ENCODE assay signal across 20 cellular contexts in the genomic region with DNA sequence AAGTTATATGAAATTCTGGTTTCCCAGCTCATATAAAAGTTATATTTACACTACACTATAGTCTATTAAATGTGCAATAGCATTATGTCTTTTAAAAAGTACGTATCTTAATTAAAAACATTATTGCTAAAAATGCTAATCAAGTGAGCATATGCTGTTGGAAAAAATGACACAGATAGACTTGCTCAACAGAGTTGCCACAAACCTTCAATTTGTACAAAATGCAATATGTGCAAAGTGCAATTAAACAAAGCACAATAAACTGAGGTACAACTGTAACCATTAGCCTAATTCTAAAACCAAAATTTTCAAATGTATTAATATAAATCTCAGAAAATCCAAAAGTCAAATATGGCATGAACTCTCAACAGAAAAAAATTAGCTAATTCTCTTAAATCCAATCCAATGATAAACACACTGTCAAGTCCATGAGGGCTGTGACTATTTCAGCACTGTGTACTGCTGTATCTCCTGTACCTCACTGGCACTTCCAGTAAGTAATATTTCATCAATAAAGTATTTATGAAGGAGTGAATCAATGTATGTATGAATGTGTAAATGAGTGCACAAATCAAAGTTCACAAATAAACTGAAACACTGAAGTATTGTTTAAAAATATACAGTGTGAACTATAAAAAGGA.
DNase-seq lines count a peak whose midpoint lies in the region; ATAC-seq, FAIRE-seq and TF ChIP-seq lines count a peak whose summit lies in the region.
"Had no signal": no experiment of that assay in that cellular context is flagged by ENCODE, and none has a peak within 500 bp of the region (broad histone marks: within the 10 kb centered on the region; RNA-seq: fewer than 3 reads in every experiment).

No MANE protein-coding gene starts in this region.

- no peaks in the 10 kb centered on the region for H4K20me1 ChIP-seq in HepG2 (ENCODE audit: insufficient read depth, low read length)

- TF ChIP-seq RAD21 in liver (IDR thresholded peaks at IDR 0.05), result no peak
- no peak for TF ChIP-seq RAD21 in HepG2 (CRISPR knock-in tag; IDR thresholded peaks at IDR 0.05)

- no peaks in the 10 kb centered on the region for H3K27me3 Mint-ChIP-seq in activated CD4-positive, alpha-beta T cell treated with anti-CD3 and anti-CD28 coated beads, Interleukin-2, amount 10 ng/mL, durations not matched to agents 24 days and 14 days
- H3K27me3 Mint-ChIP-seq: B cell had no signal

- TF ChIP-seq CTCF in liver (IDR thresholded peaks at IDR 0.05; ENCODE audit: low read depth, low read length, missing input control), result no peak
- TF ChIP-seq CTCF in HepG2 (CRISPR knock-in tag; IDR thresholded peaks at IDR 0.05), result no peak
- no peak for TF ChIP-seq CTCF in RWPE2 (IDR thresholded peaks at IDR 0.05; ENCODE audit: poor library complexity, severe bottlenecking)

- H3K4me3 Mint-ChIP-seq in activated CD4-positive, alpha-beta T cell treated with anti-CD3 and anti-CD28 coated beads, Interleukin-2, amount 10 ng/mL, durations not matched to agents 24 days and 14 days, result no peak overlapping the region
- H3K4me3 Mint-ChIP-seq: B cell had no signal

- BruUV-seq in HepG2 (replicated peaks; lab: Mats Ljungman, UMichigan), result no TSS peak

- H3K36me3 ChIP-seq in liver (ENCODE audit: control insufficient read depth in 4 of 4, insufficient read depth in 3 of 4, low read depth in 1 of 4, low read length in 3 of 4), result no peaks in the 10 kb centered on the region
- no peaks in the 10 kb centered on the region for H3K36me3 ChIP-seq in HepG2 (replicated peaks in 1 of 2; ENCODE audit: control insufficient read depth in 1 of 2, insufficient read depth in 2 of 2, low read length in 2 of 2)
- H3K36me3 ChIP-seq in RWPE2 (ENCODE audit: low read depth), result 0 out of 2 replicates have a peak, but pooled peaks cover 7% of the 10 kb centered on the region
- H3K36me3 ChIP-seq: HAP-1 had no signal

- H3K4me1 Mint-ChIP-seq in activated CD4-positive, alpha-beta T cell treated with anti-CD3 and anti-CD28 coated beads, Interleukin-2, amount 10 ng/mL, durations not matched to agents 24 days and 14 days, result peaks cover 5% of the 10 kb centered on the region

- no peak for TF ChIP-seq POLR2A in HepG2 (IDR thresholded peaks at IDR 0.05; ENCODE audit: insufficient read depth in 1 of 2, low read depth in 2 of 2, low read length in 2 of 2)

- intact Hi-C loops in HepG2 (cut with micrococcal nuclease; ENCODE audit: unreplicated experiment), result no loop called here
- intact Hi-C loops in activated CD4-positive, alpha-beta T cell treated with anti-CD3 and anti-CD28 coated beads, Interleukin-2, amount 10 ng/mL, durations not matched to agents 24 days and 14 days (cut with micrococcal nuclease), result no loop called here

- H3K27ac ChIP-seq in liver (ENCODE audit: low read depth in 1 of 2, low read length in 2 of 2) (peak overlapping the region in 1 of 2 donors; percentile 57), HepG2 (ENCODE audit: extremely low read length, insufficient read depth, low read length) (no peak overlapping the region), RWPE2 (ENCODE audit: poor library complexity, severe bottlenecking) (peak overlapping the region; percentile 23)

- DNase-seq in HepG2 (ENCODE audit: low spot score) (no peak), RWPE2 (ENCODE audit: low spot score) (no peak), left lobe of liver (ENCODE audit: low spot score) (no peak), NCI-H1105 (lab: John Stamatoyannopoulos, UW) (no peak), ACHN (no peak)
- DNase-seq in activated CD4-positive, alpha-beta T cell treated with anti-CD3 and anti-CD28 coated beads, Interleukin-2, amount 10 ng/mL, durations not matched to agents 24 days and 14 days, result no peak
- DNase-seq: EL, NCI-H1048, NCI-H1436, NCI-H187 treated with DMSO at 0.1 percent for 48 hours, NCI-H226, NCI-H510A treated with DMSO at 0.1 percent for 48 hours, NCI-H82, OCI-M1 had no signal

- POLR2A ChIA-PET in HepG2 (lab: Yijun Ruan, JAX), result no interaction called here

- FAIRE-seq in HepG2 (lab: Jason Lieb, UNC), result no peak
- FAIRE-seq: HTR-8/SVneo had no signal

- H3K4me1 ChIP-seq in liver (ENCODE audit: control insufficient read depth in 4 of 4, insufficient read depth in 4 of 4, low read length in 3 of 4) (peaks cover 0 to 16% (median 9%) of the 10 kb centered on the region in 4 donors), HepG2 (ENCODE audit: insufficient read depth, low read length) (no peaks in the 10 kb centered on the region), RWPE2 (ENCODE audit: insufficient read depth, poor library complexity, severe bottlenecking) (peaks cover 33% of the 10 kb centered on the region)

- no peaks in the 10 kb centered on the region for H3K9me3 ChIP-seq in liver (ENCODE audit: control insufficient read depth in 4 of 4, low read length in 3 of 4)
- H3K9me3 ChIP-seq in HepG2 (ENCODE audit: low read length), result no peaks in the 10 kb centered on the region
- H3K9me3 ChIP-seq in RWPE2 (ENCODE audit: severe bottlenecking), result no peaks in the 10 kb centered on the region
- H3K9me3 ChIP-seq: HAP-1 had no signal

- no peaks in the 10 kb centered on the region for H3K27me3 ChIP-seq in liver (ENCODE audit: control insufficient read depth in 4 of 4, insufficient read depth in 4 of 4, low read length in 3 of 4)
- H3K27me3 ChIP-seq in HepG2 (ENCODE audit: control insufficient read depth in 1 of 2, insufficient read depth in 2 of 2, low read length in 2 of 2), result no peaks in the 10 kb centered on the region
- H3K27me3 ChIP-seq in RWPE2 (ENCODE audit: insufficient read depth, poor library complexity, severe bottlenecking), result no peaks in the 10 kb centered on the region

- no peak overlapping the region for H3K4me2 ChIP-seq in HepG2 (ENCODE audit: low read depth, low read length)

- no peak overlapping the region for H3K27ac Mint-ChIP-seq in activated CD4-positive, alpha-beta T cell treated with anti-CD3 and anti-CD28 coated beads, Interleukin-2, amount 10 ng/mL, durations not matched to agents 24 days and 14 days
- H3K27ac Mint-ChIP-seq: B cell had no signal

- in situ Hi-C loops in HepG2 (cut with HindIII; ENCODE audit: extremely low pct_ligation_motif_present, low pct_unique_long_range_greater_than_20kb), result no loop called here
- in situ Hi-C loops in ACHN (cut with HindIII; ENCODE audit: low pct_ligation_motif_present, low pct_unique_long_range_greater_than_20kb, low sequenced_read_pairs), result no loop called here

- no peak for ATAC-seq in HepG2
- no peak for ATAC-seq in RWPE2 (ENCODE audit: low read depth)
- peak; percentile 57 for ATAC-seq in left lobe of liver
- ATAC-seq in GM21447 (IDR thresholded peaks at IDR 0.05; ENCODE audit: unreplicated experiment), result no peak
- ATAC-seq: Right ventricle myocardium inferior had no signal

- H3K4me3 ChIP-seq in liver (ENCODE audit: low read depth in 1 of 3, low read length in 3 of 3) (no peak overlapping the region), HepG2 (replicated peaks in 1 of 3; ENCODE audit: insufficient read depth in 1 of 3, low read depth in 2 of 3, low read length in 3 of 3) (no peak overlapping the region), RWPE2 (ENCODE audit: severe bottlenecking) (no peak overlapping the region)
- H3K4me3 ChIP-seq: HAP-1 had no signal

- H3K36me3 Mint-ChIP-seq in activated CD4-positive, alpha-beta T cell treated with anti-CD3 and anti-CD28 coated beads, Interleukin-2, amount 10 ng/mL, durations not matched to agents 24 days and 14 days (ENCODE audit: low read depth), result peaks cover 2% of the 10 kb centered on the region

- H3K9ac ChIP-seq in liver (ENCODE audit: low read depth in 1 of 2, low read length in 2 of 2) (no peak overlapping the region), HepG2 (ENCODE audit: insufficient read depth, low read depth, low read length) (no peak overlapping the region)

- WGBS in liver, result 64% methylated on average over 1 of the region's 1 CpG
- 3% methylated on average over 1 of the region's 1 CpG for WGBS in HepG2 (ENCODE audit: low lambda C conversion rate)

- no peaks in the 10 kb centered on the region for H3K79me2 ChIP-seq in HepG2 (ENCODE audit: insufficient read depth, low read length)

- TF ChIP-seq EP300 in HepG2 (IDR thresholded peaks at IDR 0.05; ENCODE audit: low read depth in 2 of 2, low read length in 2 of 2) (no peak), HepG2 (CRISPR knock-in tag; IDR thresholded peaks at IDR 0.05; ENCODE audit: borderline replicate concordance) (no peak)

- H3K9me3 Mint-ChIP-seq in activated CD4-positive, alpha-beta T cell treated with anti-CD3 and anti-CD28 coated beads, Interleukin-2, amount 10 ng/mL, durations not matched to agents 24 days and 14 days, result peaks cover 6% of the 10 kb centered on the region

- CTCF ChIA-PET in HepG2 (lab: Yijun Ruan, JAX; ENCODE audit: low intra/inter-chr PET ratio, low total read pairs), result no interaction called here

- H2AFZ ChIP-seq in HepG2 (ENCODE audit: low read length), result no peak overlapping the region

TF ChIP-seq in liver, 16 proteins besides CTCF, POLR2A, EP300 and RAD21 (continues in another document):
- TF ChIP-seq FOXA1 (IDR thresholded peaks at IDR 0.05), result no peak
- TF ChIP-seq HNF4A (conservative IDR thresholded peaks at IDR 0.05), result peak; percentile 81 to 88
- TF ChIP-seq NR2F2 (IDR thresholded peaks at IDR 0.05), result no peak
- TF ChIP-seq GABPA (IDR thresholded peaks at IDR 0.05 in 1 of 2, conservative IDR thresholded peaks at IDR 0.05 in 1 of 2), result no peak
- TF ChIP-seq HNF4G (IDR thresholded peaks at IDR 0.05), result peak; percentile 18
- TF ChIP-seq EGR1 (IDR thresholded peaks at IDR 0.05; ENCODE audit: low read depth in 2 of 2), result peak in 1 of 2 donors; percentile 94
- TF ChIP-seq FOXA2 (IDR thresholded peaks at IDR 0.05), result peak; percentile 39
- peak; percentile 60 for TF ChIP-seq SP1 (IDR thresholded peaks at IDR 0.05)
- no peak for TF ChIP-seq TAF1 (conservative IDR thresholded peaks at IDR 0.05)

TF ChIP-seq in HepG2, 621 proteins besides CTCF, POLR2A, EP300 and RAD21 (continues in another document):
- TF ChIP-seq TARDBP (CRISPR knock-in tag; IDR thresholded peaks at IDR 0.05) (no peak), HOXA7 (CRISPR knock-in tag; IDR thresholded peaks at IDR 0.05) (no peak), ZNF3 (CRISPR knock-in tag; IDR thresholded peaks at IDR 0.05) (no peak), ZNF841 (CRISPR knock-in tag; IDR thresholded peaks at IDR 0.05; ENCODE audit: borderline replicate concordance) (no peak), DR1 (CRISPR knock-in tag; IDR thresholded peaks at IDR 0.05) (no peak), ZNF556 (CRISPR knock-in tag; IDR thresholded peaks at IDR 0.05; ENCODE audit: borderline replicate concordance) (no peak)
